Comparison of ENCODE assay signal across 21 cellular contexts in genomic region chr16:19363741-19364140, GRCh38.
"Had no signal": no experiment of that assay in that cellular context is flagged by ENCODE, and none has a peak within 500 bp of the region (broad histone marks: within the 10 kb centered on the region; RNA-seq: fewer than 3 reads in every experiment).

No MANE protein-coding gene starts in this region.

- DNase-seq: activated CD4-positive, alpha-beta memory T cell treated with anti-CD3 and anti-CD28 coated beads for 36 hours; activated CD4-positive, alpha-beta T cell treated with anti-CD3 and anti-CD28 coated beads, Interleukin-2, amount 10 ng/mL, durations not matched to agents 7 days and 5 days; activated CD4-positive, CD25-positive, alpha-beta regulatory T cell; activated CD8-positive, alpha-beta memory T cell treated with anti-CD3 and anti-CD28 coated beads for 24 hours; activated effector memory CD4-positive, alpha-beta T cell treated with anti-CD3 and anti-CD28 coated beads, Interleukin-2, amount 50 U/mL, for 16 hours; activated naive CD4-positive, alpha-beta T cell treated with anti-CD3 and anti-CD28 coated beads for 36 hours; activated T-cell treated with anti-CD3 and anti-CD28 coated beads, Interleukin-2, amount 50 U/mL, for 4 hours; MM.1S; NCI-H1105; NCI-H1436; NCI-H187; NCI-H2081; NCI-H226; NCI-H526; NCI-H774; NK-92 treated with Interleukin-12 subunit alpha and Interleukin-12 subunit beta, amount 100 ng/mL, for 24 hours; OCI-M1; Right ventricle myocardium superior; SJCRH30; SK-N-SH; T-helper 1 cell had no signal

- H3K4me3 ChIP-seq: SJCRH30 had no signal
